ENCODE assay signal across 29 cellular contexts in the genomic region with DNA sequence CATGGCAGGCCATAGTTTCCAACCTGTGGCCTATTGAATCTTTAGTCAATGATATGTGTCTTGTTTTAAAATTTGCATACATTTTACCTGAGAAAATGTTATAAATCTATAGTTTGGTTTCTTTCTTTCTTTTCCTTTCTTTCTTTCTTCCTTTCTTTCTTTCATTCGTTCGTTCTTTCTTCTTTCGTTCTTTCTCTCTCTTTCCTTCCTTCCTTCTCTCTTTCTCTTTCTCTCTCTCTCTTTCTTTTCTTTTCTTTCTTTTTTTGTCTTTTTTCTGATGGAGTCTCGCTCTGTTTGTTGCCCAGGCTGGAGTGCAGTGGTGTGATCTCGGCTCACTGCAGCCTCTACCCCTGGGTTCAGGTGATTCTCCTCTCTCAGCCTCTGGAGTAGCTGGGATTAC.
"Had no signal": no experiment of that assay in that cellular context is flagged by ENCODE, and none has a peak within 500 bp of the region (broad histone marks: within the 10 kb centered on the region; RNA-seq: fewer than 3 reads in every experiment).

No MANE protein-coding gene starts in this region.

- H3K27me3 ChIP-seq: stomach, suprapubic skin, testis, thyroid gland, tibial artery, tibial nerve, transverse colon, upper lobe of left lung, upper lobe of right lung, uterus, vagina had no signal

- H3K36me3 Mint-ChIP-seq: stimulated activated effector memory CD8-positive, alpha-beta T cell treated with anti-CD3 and anti-CD28 coated beads, Interleukin-12 subunit alpha, Interleukin-12 subunit beta, amount 100 ng/mL, for 72 hours; stimulated activated memory B cell treated with anti-CD40 and anti-IgM and Interleukin-4, amounts not matched to agents 10 μg/mL and 1 μg/mL and 100 μg/mL, for 72 hours; stimulated activated naive B cell treated with anti-CD40 and anti-IgM and Interleukin-4, amounts not matched to agents 10 μg/mL and 1 μg/mL and 100 μg/mL, for 72 hours; type B pancreatic cell had no signal

- H3K4me3 ChIP-seq: stomach, suprapubic skin, testis, thoracic aorta, thyroid gland, tibial artery, tibial nerve, transverse colon, upper lobe of left lung, upper lobe of right lung, uterus, vagina had no signal

- H3K27ac Mint-ChIP-seq: stimulated activated effector memory CD8-positive, alpha-beta T cell treated with anti-CD3 and anti-CD28 coated beads, Interleukin-12 subunit alpha, Interleukin-12 subunit beta, amount 100 ng/mL, for 72 hours; stimulated activated memory B cell treated with anti-CD40 and anti-IgM and Interleukin-4, amounts not matched to agents 10 μg/mL and 1 μg/mL and 100 μg/mL, for 72 hours; stimulated activated naive B cell treated with anti-CD40 and anti-IgM and Interleukin-4, amounts not matched to agents 10 μg/mL and 1 μg/mL and 100 μg/mL, for 72 hours; stimulated activated naive CD8-positive, alpha-beta T cell treated with anti-CD3 and anti-CD28 coated beads, Interleukin-15, amount 100 ng/mL, for 72 hours; stimulated activated naive CD8-positive, alpha-beta T cell treated with anti-CD3 and anti-CD28 coated beads, Interleukin-15, Interleukin-2, amounts not matched to agents 100 ng/mL and 50 ng/mL, for 24 hours; type B pancreatic cell had no signal

- H3K4me3 Mint-ChIP-seq: stimulated activated effector memory CD8-positive, alpha-beta T cell treated with anti-CD3 and anti-CD28 coated beads, Interleukin-12 subunit alpha, Interleukin-12 subunit beta, amount 100 ng/mL, for 72 hours; stimulated activated memory B cell treated with anti-CD40 and anti-IgM and Interleukin-4, amounts not matched to agents 10 μg/mL and 1 μg/mL and 100 μg/mL, for 72 hours; stimulated activated naive B cell treated with anti-CD40 and anti-IgM and Interleukin-4, amounts not matched to agents 10 μg/mL and 1 μg/mL and 100 μg/mL, for 72 hours; stimulated activated naive CD8-positive, alpha-beta T cell treated with anti-CD3 and anti-CD28 coated beads, Interleukin-15, amount 100 ng/mL, for 72 hours; stimulated activated naive CD8-positive, alpha-beta T cell treated with anti-CD3 and anti-CD28 coated beads, Interleukin-15, Interleukin-2, amounts not matched to agents 100 ng/mL and 50 ng/mL, for 24 hours; type B pancreatic cell had no signal

- H3K27me3 Mint-ChIP-seq: stimulated activated memory B cell treated with anti-CD40 and anti-IgM and Interleukin-4, amounts not matched to agents 10 μg/mL and 1 μg/mL and 100 μg/mL, for 72 hours; stimulated activated naive B cell treated with anti-CD40 and anti-IgM and Interleukin-4, amounts not matched to agents 10 μg/mL and 1 μg/mL and 100 μg/mL, for 72 hours; stimulated activated naive CD8-positive, alpha-beta T cell treated with anti-CD3 and anti-CD28 coated beads, Interleukin-15, amount 100 ng/mL, for 72 hours; stimulated activated naive CD8-positive, alpha-beta T cell treated with anti-CD3 and anti-CD28 coated beads, Interleukin-15, Interleukin-2, amounts not matched to agents 100 ng/mL and 50 ng/mL, for 24 hours; type B pancreatic cell had no signal

- H3K9me3 Mint-ChIP-seq: stimulated activated effector memory CD8-positive, alpha-beta T cell treated with anti-CD3 and anti-CD28 coated beads, Interleukin-12 subunit alpha, Interleukin-12 subunit beta, amount 100 ng/mL, for 72 hours; stimulated activated memory B cell treated with anti-CD40 and anti-IgM and Interleukin-4, amounts not matched to agents 10 μg/mL and 1 μg/mL and 100 μg/mL, for 72 hours; stimulated activated naive B cell treated with anti-CD40 and anti-IgM and Interleukin-4, amounts not matched to agents 10 μg/mL and 1 μg/mL and 100 μg/mL, for 72 hours; stimulated activated naive CD8-positive, alpha-beta T cell treated with anti-CD3 and anti-CD28 coated beads, Interleukin-15, amount 100 ng/mL, for 72 hours; stimulated activated naive CD8-positive, alpha-beta T cell treated with anti-CD3 and anti-CD28 coated beads, Interleukin-15, Interleukin-2, amounts not matched to agents 100 ng/mL and 50 ng/mL, for 24 hours; type B pancreatic cell had no signal

- H3K36me3 ChIP-seq: stomach, suprapubic skin, thoracic aorta, thyroid gland, tibial artery, tibial nerve, transverse colon, upper lobe of left lung, upper lobe of right lung, uterus, vagina had no signal

- H3K4me1 Mint-ChIP-seq: stimulated activated effector memory CD8-positive, alpha-beta T cell treated with anti-CD3 and anti-CD28 coated beads, Interleukin-12 subunit alpha, Interleukin-12 subunit beta, amount 100 ng/mL, for 72 hours; stimulated activated memory B cell treated with anti-CD40 and anti-IgM and Interleukin-4, amounts not matched to agents 10 μg/mL and 1 μg/mL and 100 μg/mL, for 72 hours; stimulated activated naive B cell treated with anti-CD40 and anti-IgM and Interleukin-4, amounts not matched to agents 10 μg/mL and 1 μg/mL and 100 μg/mL, for 72 hours; stimulated activated naive CD8-positive, alpha-beta T cell treated with anti-CD3 and anti-CD28 coated beads, Interleukin-15, amount 100 ng/mL, for 72 hours had no signal

- FAIRE-seq: urothelium cell line had no signal

- H3K27ac ChIP-seq: stomach, suprapubic skin, testis, thoracic aorta, thyroid gland, tibial artery, tibial nerve, transverse colon, upper lobe of left lung, upper lobe of right lung, uterus, vagina had no signal

- DNase-seq: stimulated activated CD4-positive, alpha-beta T cell treated with anti-CD3 and anti-CD28 coated beads, Interleukin-2, amount 100 ng/mL, for 48 hours; stimulated activated CD4-positive, alpha-beta T cell treated with anti-CD3 and anti-CD28 coated beads, Interleukin-4, amount 100 ng/mL, for 1 hour; stimulated activated CD4-positive, alpha-beta T cell treated with anti-CD3 and anti-CD28 coated beads, Interleukin-4, amount 100 ng/mL, for 24 hours; stimulated activated CD4-positive, alpha-beta T cell treated with anti-CD3 and anti-CD28 coated beads, Interleukin-4, amount 100 ng/mL, for 4 hours; stimulated activated CD8-positive, alpha-beta memory T cell treated with anti-CD3 and anti-CD28 coated beads, Interleukin-4, amount 100 ng/mL, for 48 hours; stimulated activated naive B cell treated with anti-CD40 and anti-IgM and Interleukin-4, amounts not matched to agents 10 μg/mL and 1 μg/mL and 100 μg/mL, for 72 hours; stimulated activated naive CD4-positive, alpha-beta T cell; stimulated activated naive CD4-positive, alpha-beta T cell treated with Interleukin-2 at 50 U/mL for 16 hours; stimulated activated naive CD8-positive, alpha-beta T cell treated with anti-CD3 and anti-CD28 coated beads, Interleukin-15, amount 100 ng/mL, for 72 hours; stimulated activated naive CD8-positive, alpha-beta T cell treated with anti-CD3 and anti-CD28 coated beads, Interleukin-15, Interleukin-2, amounts not matched to agents 100 U/mL and 50 U/mL, for 24 hours; stomach; substantia nigra; testis; thyroid gland; tibial artery; transverse colon; trophoblast cell; upper lobe of left lung; upper lobe of right lung; uterus had no signal

- H3K9me3 ChIP-seq: stomach, suprapubic skin, testis, thoracic aorta, thyroid gland, tibial artery, tibial nerve, transverse colon, upper lobe of left lung, upper lobe of right lung, uterus, vagina had no signal

- ATAC-seq: stimulated activated effector memory CD8-positive, alpha-beta T cell treated with anti-CD3 and anti-CD28 coated beads, Interleukin-12 subunit alpha, Interleukin-12 subunit beta, amount 100 ng/mL, for 72 hours; stimulated activated memory B cell treated with anti-CD40 and anti-IgM and Interleukin-4, amounts not matched to agents 10 μg/mL and 1 μg/mL and 100 μg/mL, for 72 hours; stimulated activated naive B cell treated with anti-CD40 and anti-IgM and Interleukin-4, amounts not matched to agents 10 μg/mL and 1 μg/mL and 100 μg/mL, for 72 hours; stimulated activated naive CD8-positive, alpha-beta T cell treated with anti-CD3 and anti-CD28 coated beads, Interleukin-15, amount 100 ng/mL, for 72 hours; stimulated activated naive CD8-positive, alpha-beta T cell treated with anti-CD3 and anti-CD28 coated beads, Interleukin-15, Interleukin-2, amounts not matched to agents 100 U/mL and 50 U/mL, for 24 hours; upper lobe of right lung had no signal

- H3K4me1 ChIP-seq: stomach, suprapubic skin, testis, thyroid gland, tibial nerve, transverse colon, upper lobe of left lung, upper lobe of right lung, uterus, vagina had no signal
